ENCODE assay signal across 16 cellular contexts in genomic region chr15:59553879-59554735, GRCh38. TPM values are rescaled to one million over a fixed set of nuclear protein-coding genes. Genes with fewer than 3 reads are reported as not detected.
DNase-seq lines count a peak whose midpoint lies in the region; ATAC-seq and TF ChIP-seq lines count a peak whose summit lies in the region.
"Had no signal": no experiment of that assay in that cellular context is flagged by ENCODE, and none has a peak within 500 bp of the region (broad histone marks: within the 10 kb centered on the region; RNA-seq: fewer than 3 reads in every experiment).

No MANE protein-coding gene starts in this region.

- H3K18ac ChIP-seq in mesendoderm (ENCODE audit: low read length) = no peak overlapping the region

- H3K9me3 Mint-ChIP-seq in Calu3 (ENCODE audit: low read depth, unreplicated experiment) = peaks cover 3% of the 10 kb centered on the region
- H3K9me3 Mint-ChIP-seq in activated T-cell treated with anti-CD3 and anti-CD28 coated beads, Interleukin-2, amount 50 U/mL, for 24 hours = no peaks in the 10 kb centered on the region
- H3K9me3 Mint-ChIP-seq: activated T-helper 1 cell treated with anti-CD3 and anti-CD28 coated beads, Interleukin-12 subunit alpha, Interleukin-12 subunit beta, Interleukin-2, Interleukin-4 antibody, amounts not matched to agents 30 ng/mL and 10 ng/mL and 1 ng/mL, durations not matched to agents 14 hours and 24 hours and 36 hours; CD8-positive, alpha-beta memory T cell; effector memory CD8-positive, alpha-beta T cell had no signal

- H3K4me3 ChIP-seq in mammary epithelial cell (replicated peaks in 1 of 3; ENCODE audit: insufficient read depth in 1 of 3, low read depth in 2 of 3, low read length in 3 of 3) = no peak overlapping the region
- no peak overlapping the region for H3K4me3 ChIP-seq in mesendoderm (ENCODE audit: low read length)
- H3K4me3 ChIP-seq in esophagus squamous epithelium = no peak overlapping the region
- H3K4me3 ChIP-seq: left ventricle myocardium inferior had no signal

- H3K79me2 ChIP-seq in mammary epithelial cell (ENCODE audit: insufficient read depth, low read length) (no peaks in the 10 kb centered on the region), mesendoderm (ENCODE audit: control insufficient read depth, insufficient read depth, low read length) (no peaks in the 10 kb centered on the region)

- TF ChIP-seq POLR2A in esophagus squamous epithelium (IDR thresholded peaks at IDR 0.05) = no peak

- H3K4me2 ChIP-seq in mammary epithelial cell (ENCODE audit: insufficient read depth, low read depth, low read length) (peak overlapping the region; percentile 69), mesendoderm (ENCODE audit: low read length) (no peak overlapping the region)

- H3K4ac ChIP-seq in mesendoderm (ENCODE audit: low read depth, low read length) = no peak overlapping the region

- no peak overlapping the region for H4K8ac ChIP-seq in mesendoderm (ENCODE audit: low read depth, low read length)

- H3K27ac ChIP-seq in mammary epithelial cell (ENCODE audit: insufficient read depth, low read depth, low read length) (peak overlapping the region; percentile 89), mesendoderm (ENCODE audit: low read depth, low read length) (no peak overlapping the region), esophagus squamous epithelium (no peak overlapping the region)
- H3K27ac ChIP-seq: left ventricle myocardium inferior had no signal

- dilution Hi-C loops in mammary epithelial cell (cut with HindIII; ENCODE audit: low sequenced_read_pairs) = no loop called here

- in situ Hi-C loops in mammary epithelial cell (cut with MboI; ENCODE audit: low sequenced_read_pairs in 2 of 2) = no loop called here

- peaks cover 50% of the 10 kb centered on the region for H3K4me1 Mint-ChIP-seq in Calu3 (ENCODE audit: low read depth, unreplicated experiment)
- H3K4me1 Mint-ChIP-seq in activated T-cell treated with anti-CD3 and anti-CD28 coated beads, Interleukin-2, amount 50 U/mL, for 24 hours (ENCODE audit: low read depth) = no peaks in the 10 kb centered on the region
- H3K4me1 Mint-ChIP-seq: CD8-positive, alpha-beta memory T cell had no signal

- H2BK5ac ChIP-seq in mesendoderm (ENCODE audit: low read length) = no peak overlapping the region

- H2BK120ac ChIP-seq in mesendoderm (ENCODE audit: low read depth, low read length) = no peak overlapping the region

- H3K9me3 ChIP-seq in mammary epithelial cell (replicated peaks; ENCODE audit: insufficient read depth, low read length) (no peaks in the 10 kb centered on the region), esophagus squamous epithelium (no peaks in the 10 kb centered on the region)
- H3K9me3 ChIP-seq: left ventricle myocardium inferior had no signal

- BruUV-seq in Calu3 (replicated peaks; lab: Mats Ljungman, UMichigan) (no TSS peak), mammary epithelial cell (replicated peaks; lab: Mats Ljungman, UMichigan) (no TSS peak)

- no peak for TF ChIP-seq CTCF in Calu3 (IDR thresholded peaks at IDR 0.05; ENCODE audit: unreplicated experiment)
- TF ChIP-seq CTCF in mammary epithelial cell (conservative IDR thresholded peaks at IDR 0.05 in 1 of 2, IDR thresholded peaks at IDR 0.05 in 1 of 2; ENCODE audit: extremely low read depth in 1 of 2, insufficient read depth in 1 of 2, low read depth in 1 of 2, low read length in 2 of 2) = no peak
- TF ChIP-seq CTCF in esophagus squamous epithelium (IDR thresholded peaks at IDR 0.05) = no peak

- no peak overlapping the region for H4K5ac ChIP-seq in mesendoderm (ENCODE audit: low read length)

- H3K27me3 Mint-ChIP-seq in Calu3 (ENCODE audit: unreplicated experiment) = no peaks in the 10 kb centered on the region
- peaks cover 2% of the 10 kb centered on the region for H3K27me3 Mint-ChIP-seq in activated T-cell treated with anti-CD3 and anti-CD28 coated beads, Interleukin-2, amount 50 U/mL, for 24 hours

- H3K4me3 Mint-ChIP-seq in Calu3 (ENCODE audit: low read depth, unreplicated experiment) = no peak overlapping the region
- H3K4me3 Mint-ChIP-seq in activated T-cell treated with anti-CD3 and anti-CD28 coated beads, Interleukin-2, amount 50 U/mL, for 24 hours = no peak overlapping the region
- H3K4me3 Mint-ChIP-seq: activated T-helper 1 cell treated with anti-CD3 and anti-CD28 coated beads, Interleukin-12 subunit alpha, Interleukin-12 subunit beta, Interleukin-2, Interleukin-4 antibody, amounts not matched to agents 30 ng/mL and 10 ng/mL and 1 ng/mL, durations not matched to agents 14 hours and 24 hours and 36 hours; CD8-positive, alpha-beta memory T cell; effector memory CD8-positive, alpha-beta T cell; T-helper 17 cell had no signal

- H4K20me1 ChIP-seq in mammary epithelial cell (ENCODE audit: insufficient read depth, low read length) = no peaks in the 10 kb centered on the region

- H3K79me1 ChIP-seq in mesendoderm (ENCODE audit: low read length) = no peaks in the 10 kb centered on the region

- intact Hi-C loops in Calu3 (cut with micrococcal nuclease; ENCODE audit: unreplicated experiment) (loop anchor here (2.0 kb wide), 1 partner anchor 41 kb away; no protein-coding TSS in a partner anchor), mammary epithelial cell (cut with micrococcal nuclease) (loop anchor here (2.0 kb wide), 1 partner anchor 13 kb away; no protein-coding TSS in a partner anchor), esophagus squamous epithelium (cut with DNase I) (no loop called here)

- H3K56ac ChIP-seq in mesendoderm (ENCODE audit: low read length) = no peak overlapping the region

- no peak overlapping the region for H3K23ac ChIP-seq in mesendoderm (ENCODE audit: low read length)

- H3K4me1 ChIP-seq in mammary epithelial cell (ENCODE audit: insufficient read depth, low read length) (peaks cover 30% of the 10 kb centered on the region), mesendoderm (ENCODE audit: control insufficient read depth, low read depth, low read length) (peaks cover 4% of the 10 kb centered on the region), esophagus squamous epithelium (peaks cover 0 to 4% (median 0%) of the 10 kb centered on the region in 3 donors)
- H3K4me1 ChIP-seq: left ventricle myocardium inferior had no signal

- H3K27me3 ChIP-seq in mammary epithelial cell (ENCODE audit: insufficient read depth, low read length) (no peaks in the 10 kb centered on the region), mesendoderm (ENCODE audit: insufficient read depth, low read length, poor library complexity) (no peaks in the 10 kb centered on the region), esophagus squamous epithelium (peaks cover 0 to 21% (median 0%) of the 10 kb centered on the region in 4 donors)

- H2AK5ac ChIP-seq in mesendoderm (ENCODE audit: low read length) = peak overlapping the region; percentile 90

- no peak for ATAC-seq in HG02610 (IDR thresholded peaks at IDR 0.05; ENCODE audit: unreplicated experiment)
- ATAC-seq in GM18861 (IDR thresholded peaks at IDR 0.05; ENCODE audit: unreplicated experiment) = no peak
- ATAC-seq: effector memory CD8-positive, alpha-beta T cell; right cardiac atrium; T-helper 17 cell had no signal

- H2AFZ ChIP-seq in mammary epithelial cell (ENCODE audit: low read depth, low read length) = peak overlapping the region; percentile 48

- 53% methylated on average over 12 of the region's 12 CpGs for WGBS in mammary epithelial cell (ENCODE audit: low coverage, missing lambda C conversion rate)
- no CpG with 5 or more reads among the region's 12 CpGs for WGBS in mesendoderm (ENCODE audit: extremely low coverage, insufficient coverage, low lambda C conversion rate)
- WGBS in esophagus squamous epithelium, 2 donors = 72 to 77% methylated on average over 9 of the region's 12 CpGs

- peak overlapping the region; percentile 56 for H3K27ac Mint-ChIP-seq in Calu3 (ENCODE audit: unreplicated experiment)
- no peak overlapping the region for H3K27ac Mint-ChIP-seq in activated T-cell treated with anti-CD3 and anti-CD28 coated beads, Interleukin-2, amount 50 U/mL, for 24 hours
- H3K27ac Mint-ChIP-seq: activated T-helper 1 cell treated with anti-CD3 and anti-CD28 coated beads, Interleukin-12 subunit alpha, Interleukin-12 subunit beta, Interleukin-2, Interleukin-4 antibody, amounts not matched to agents 30 ng/mL and 10 ng/mL and 1 ng/mL, durations not matched to agents 14 hours and 24 hours and 36 hours; CD8-positive, alpha-beta memory T cell; effector memory CD8-positive, alpha-beta T cell; T-helper 17 cell had no signal

- CTCF ChIA-PET in Calu3 (lab: Charles Lee) = interaction anchor here (0.6 to 2.1 kb wide), 11 partner anchors 10 to 110 kb away, joined by 3 to 13 read pairs (median 5); partner anchors contain the start of gene GCNT3
- CTCF ChIA-PET in mammary epithelial cell (lab: Charles Lee; ENCODE audit: low non-redundant PET) = no interaction called here

- DNase-seq in Calu3 (peak; percentile 66), NCI-H2196 treated with DMSO at 0.1 percent for 48 hours (lab: John Stamatoyannopoulos, UW; ENCODE audit: unreplicated experiment) (peak; percentile 56), mammary epithelial cell (peak; percentile 97), mesendoderm (no peak), esophagus squamous epithelium (lab: John Stamatoyannopoulos, UW) (no peak)
- DNase-seq in activated T-cell treated with anti-CD3 and anti-CD28 coated beads, Interleukin-2, amount 50 U/mL, for 24 hours = no peak
- DNase-seq: CD8-positive, alpha-beta memory T cell; effector memory CD8-positive, alpha-beta T cell; left ventricle myocardium inferior; NCI-H1930; right cardiac atrium; T-helper 17 cell had no signal

- H3K36me3 ChIP-seq in mammary epithelial cell (ENCODE audit: insufficient read depth, low read length) (no peaks in the 10 kb centered on the region), mesendoderm (ENCODE audit: control insufficient read depth, insufficient read depth, low read length) (no peaks in the 10 kb centered on the region), esophagus squamous epithelium (no peaks in the 10 kb centered on the region)
- H3K36me3 ChIP-seq: left ventricle myocardium inferior had no signal

- H2BK15ac ChIP-seq in mesendoderm (replicated peaks; ENCODE audit: low read depth) = no peak overlapping the region

- peaks cover 16% of the 10 kb centered on the region for H3K36me3 Mint-ChIP-seq in Calu3 (ENCODE audit: insufficient read depth, unreplicated experiment)
- H3K36me3 Mint-ChIP-seq in activated T-cell treated with anti-CD3 and anti-CD28 coated beads, Interleukin-2, amount 50 U/mL, for 24 hours (ENCODE audit: low read depth) = no peaks in the 10 kb centered on the region
- H3K36me3 Mint-ChIP-seq: CD8-positive, alpha-beta memory T cell had no signal

- H3K9ac ChIP-seq in mammary epithelial cell (ENCODE audit: insufficient read depth, low read length) (no peak overlapping the region), mesendoderm (ENCODE audit: low read length) (no peak overlapping the region)

RNA-seq across cellular contexts. Expression of gene GCNT3, which starts 57.5 kb away (rescaled TPM):
- 11.6 and 15.4 TPM in 2 replicates for total RNA-seq in Calu3 (2022)
- 1 to 10 TPM in 1 of 2 donors, not detected in 1; 1.0 TPM for total RNA-seq in mammary epithelial cell
- 0.18 TPM for polyA plus RNA-seq in mammary epithelial cell
- polyA minus RNA-seq in mammary epithelial cell = not detected
- not detected for polyA plus RNA-seq in mesendoderm (2013, experiment 1 of 2)
- polyA plus RNA-seq in mesendoderm (2013, experiment 2 of 2) = 0.03 TPM
- 10 to 100 TPM in 3 of 4 donors, 1 to 10 TPM in 1; 8.8 to 30.2 (median 18.1) TPM for total RNA-seq in esophagus squamous epithelium
- total RNA-seq: activated T-helper 1 cell treated with anti-CD3 and anti-CD28 coated beads, Interleukin-12 subunit alpha, Interleukin-12 subunit beta, Interleukin-2, Interleukin-4 antibody, amounts not matched to agents 30 ng/mL and 10 ng/mL and 1 ng/mL, durations not matched to agents 14 hours and 24 hours and 36 hours; CD8-positive, alpha-beta memory T cell; H1; T-helper 17 cell had no signal
- polyA plus RNA-seq: CD8-positive, alpha-beta memory T cell; H1 had no signal

Comparison
In these comparisons a context has a peak if more than half of its experiments do, and no peak if none do; other contexts are left out.
1. DNase-seq: peak in Calu3 (single experiment), NCI-H2196 treated with DMSO at 0.1 percent for 48 hours (single experiment) and mammary epithelial cell (single experiment); none in mesendoderm (single experiment), activated T-cell treated with anti-CD3 and anti-CD28 coated beads, Interleukin-2, amount 50 U/mL, for 24 hours (single experiment) and esophagus squamous epithelium (single experiment).